20 cellular contexts compared by ENCODE assay signal in genomic region chr14:56902413-56902812, GRCh38.
"Had no signal": no experiment of that assay in that cellular context is flagged by ENCODE, and none has a peak within 500 bp of the region (broad histone marks: within the 10 kb centered on the region; RNA-seq: fewer than 3 reads in every experiment).

No MANE protein-coding gene starts in this region.

- H3K4me1 ChIP-seq: body of pancreas, right lobe of liver, stomach, suprapubic skin, tibial nerve had no signal

- ATAC-seq: activated naive CD8-positive, alpha-beta T cell treated with anti-CD3 and anti-CD28 coated beads, Interleukin-2, amount 50 U/mL, for 24 hours; body of pancreas; natural killer cell treated with Interleukin-12 subunit alpha and Interleukin-12 subunit beta and Interleukin-15 and Interleukin-18, amount 100 ng/mL, for 72 hours; right lobe of liver; stimulated activated memory B cell treated with anti-CD40 and anti-IgM and Interleukin-4, amounts not matched to agents 10 μg/mL and 1 μg/mL and 100 μg/mL, for 72 hours had no signal

- H3K36me3 ChIP-seq: right lobe of liver, stomach, suprapubic skin, tibial nerve had no signal

- H3K27me3 ChIP-seq: body of pancreas, right lobe of liver, suprapubic skin, tibial nerve had no signal

- H3K4me3 Mint-ChIP-seq: activated CD4-positive, alpha-beta memory T cell treated with anti-CD3 and anti-CD28 coated beads for 36 hours; activated naive CD8-positive, alpha-beta T cell treated with anti-CD3 and anti-CD28 coated beads, Interleukin-2, amount 50 U/mL, for 24 hours; natural killer cell treated with Interleukin-12 subunit alpha and Interleukin-12 subunit beta and Interleukin-15 and Interleukin-18, amount 100 ng/mL, for 72 hours; stimulated activated memory B cell treated with anti-CD40 and anti-IgM and Interleukin-4, amounts not matched to agents 10 μg/mL and 1 μg/mL and 100 μg/mL, for 72 hours; T-helper 1 cell treated with Interleukin-12 subunit alpha and Interleukin-12 subunit beta and Interleukin-4 antibody, amounts not matched to agents 30 μg/mL and 1 μg/mL, for 36 hours had no signal

- DNase-seq: activated CD4-positive, alpha-beta memory T cell treated with anti-CD3 and anti-CD28 coated beads for 36 hours; activated CD4-positive, alpha-beta T cell treated with anti-CD3 and anti-CD28 coated beads for 48 hours; activated effector memory CD4-positive, alpha-beta T cell treated with Interleukin-2 at 50 U/mL for 16 hours; activated naive CD4-positive, alpha-beta T cell treated with anti-CD3 and anti-CD28 coated beads, Interleukin-2, amount 50 U/mL, for 16 hours; activated naive CD8-positive, alpha-beta T cell treated with anti-CD3 and anti-CD28 coated beads, Interleukin-2, amount 50 U/mL, for 24 hours; activated T-cell treated with anti-CD3 and anti-CD28 coated beads, Interleukin-2, amount 50 U/mL, for 48 hours; body of pancreas; effector CD4-positive, alpha-beta T cell; erythroblast; foreskin fibroblast; posterior cingulate gyrus; right lobe of liver; stomach had no signal

- H3K9me3 Mint-ChIP-seq: activated CD4-positive, alpha-beta memory T cell treated with anti-CD3 and anti-CD28 coated beads for 36 hours; activated naive CD8-positive, alpha-beta T cell treated with anti-CD3 and anti-CD28 coated beads, Interleukin-2, amount 50 U/mL, for 24 hours; T-helper 1 cell treated with Interleukin-12 subunit alpha and Interleukin-12 subunit beta and Interleukin-4 antibody, amounts not matched to agents 30 μg/mL and 1 μg/mL, for 36 hours had no signal

- H3K4me3 ChIP-seq: body of pancreas, right lobe of liver, skin epidermis, stomach, suprapubic skin, tibial nerve had no signal

- H3K36me3 Mint-ChIP-seq: activated CD4-positive, alpha-beta memory T cell treated with anti-CD3 and anti-CD28 coated beads for 36 hours; natural killer cell treated with Interleukin-12 subunit alpha and Interleukin-12 subunit beta and Interleukin-15 and Interleukin-18, amount 100 ng/mL, for 72 hours; stimulated activated memory B cell treated with anti-CD40 and anti-IgM and Interleukin-4, amounts not matched to agents 10 μg/mL and 1 μg/mL and 100 μg/mL, for 72 hours had no signal

- H3K27ac Mint-ChIP-seq: activated CD4-positive, alpha-beta memory T cell treated with anti-CD3 and anti-CD28 coated beads for 36 hours; activated naive CD8-positive, alpha-beta T cell treated with anti-CD3 and anti-CD28 coated beads, Interleukin-2, amount 50 U/mL, for 24 hours; natural killer cell treated with Interleukin-12 subunit alpha and Interleukin-12 subunit beta and Interleukin-15 and Interleukin-18, amount 100 ng/mL, for 72 hours; stimulated activated memory B cell treated with anti-CD40 and anti-IgM and Interleukin-4, amounts not matched to agents 10 μg/mL and 1 μg/mL and 100 μg/mL, for 72 hours; T-helper 1 cell treated with Interleukin-12 subunit alpha and Interleukin-12 subunit beta and Interleukin-4 antibody, amounts not matched to agents 30 μg/mL and 1 μg/mL, for 36 hours had no signal

- FAIRE-seq: urothelium cell line had no signal

- H3K27ac ChIP-seq: body of pancreas, right lobe of liver, skin epidermis, stomach, suprapubic skin, tibial nerve had no signal

- H3K4me1 Mint-ChIP-seq: activated naive CD8-positive, alpha-beta T cell treated with anti-CD3 and anti-CD28 coated beads, Interleukin-2, amount 50 U/mL, for 24 hours; stimulated activated memory B cell treated with anti-CD40 and anti-IgM and Interleukin-4, amounts not matched to agents 10 μg/mL and 1 μg/mL and 100 μg/mL, for 72 hours had no signal

- H3K9me3 ChIP-seq: body of pancreas, right lobe of liver, stomach, suprapubic skin, tibial nerve had no signal
